Comparison of ENCODE assay signal across 19 cellular contexts in the genomic region with DNA sequence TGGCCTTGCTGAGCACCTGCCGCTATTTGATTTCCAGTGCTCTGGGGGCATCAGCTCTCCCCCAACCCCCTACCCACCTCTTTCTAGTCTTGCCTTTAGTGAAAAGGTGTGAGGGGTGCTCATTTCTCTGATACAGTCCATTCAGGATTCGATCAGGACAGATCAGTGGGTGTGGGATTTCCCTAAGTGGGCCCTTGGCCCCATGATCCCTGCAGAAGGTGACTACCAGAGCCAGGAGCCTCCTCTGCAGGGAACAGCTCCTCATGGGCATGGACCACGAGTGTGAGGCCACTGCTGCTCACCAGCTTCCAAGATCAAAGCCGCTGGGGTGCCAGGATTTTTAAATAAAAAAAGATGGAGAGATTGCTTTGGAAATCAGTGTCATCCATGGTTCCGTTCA.
A peak's percentile ranks its signal among the peaks of the same experiment; 100 is the strongest.
DNase-seq lines count a peak whose midpoint lies in the region; ATAC-seq, FAIRE-seq and TF ChIP-seq lines count a peak whose summit lies in the region.
"Had no signal": no experiment of that assay in that cellular context is flagged by ENCODE, and none has a peak within 500 bp of the region (broad histone marks: within the 10 kb centered on the region; RNA-seq: fewer than 3 reads in every experiment).

No MANE protein-coding gene starts in this region.

- peak overlapping the region; percentile 54 for H3K4ac ChIP-seq in trophoblast cell (ENCODE audit: low read depth, low read length)

- H3K9me3 Mint-ChIP-seq in activated T-cell treated with anti-CD3 and anti-CD28 coated beads, Interleukin-2, amount 50 U/mL, for 72 hours, result no peaks in the 10 kb centered on the region
- H3K9me3 Mint-ChIP-seq in activated T-helper 2 cell treated with anti-CD3 and anti-CD28 coated beads, Interferon-gamma antibody, Interleukin-2, Interleukin-4, amounts not matched to agents 10 μg/mL and 5 μg/mL and 100 μg/mL, durations not matched to agents 14 hours and 24 hours and 36 hours, result peaks cover 4% of the 10 kb centered on the region
- H3K9me3 Mint-ChIP-seq: CD8-positive, alpha-beta T cell; HFFc6 had no signal

- H3K14ac ChIP-seq in trophoblast cell (ENCODE audit: low read length), result no peak overlapping the region

- no peak overlapping the region for H2AFZ ChIP-seq in trophoblast cell (ENCODE audit: insufficient read depth, low read length, poor library complexity)
- H2AFZ ChIP-seq: GM23338 had no signal

- intact Hi-C loops in activated T-helper 2 cell treated with anti-CD3 and anti-CD28 coated beads, Interferon-gamma antibody, Interleukin-2, Interleukin-4, amounts not matched to agents 10 μg/mL and 5 μg/mL and 100 μg/mL, durations not matched to agents 14 hours and 24 hours and 36 hours (cut with micrococcal nuclease), result loop anchor here (1.0 to 5.0 kb wide), 6 partner anchors 89 to 838 kb away; no protein-coding TSS in a partner anchor
- intact Hi-C loops in kidney (cut with DNase I), result no loop called here

- no peaks in the 10 kb centered on the region for H3K27me3 Mint-ChIP-seq in activated T-cell treated with anti-CD3 and anti-CD28 coated beads, Interleukin-2, amount 50 U/mL, for 72 hours (ENCODE audit: low read depth)
- no peaks in the 10 kb centered on the region for H3K27me3 Mint-ChIP-seq in activated T-helper 2 cell treated with anti-CD3 and anti-CD28 coated beads, Interferon-gamma antibody, Interleukin-2, Interleukin-4, amounts not matched to agents 10 μg/mL and 5 μg/mL and 100 μg/mL, durations not matched to agents 14 hours and 24 hours and 36 hours (ENCODE audit: low read depth)

- FAIRE-seq in kidney (lab: Jason Lieb, UNC), result no peak
- FAIRE-seq: D721Med, G401.6, GM12891, GM19239 had no signal

- WGBS in trophoblast cell (ENCODE audit: extremely low coverage, insufficient coverage, insufficient read length), result no CpG with 5 or more reads among the region's 5 CpGs

- H3K27ac ChIP-seq in kidney (ENCODE audit: low read depth in 2 of 2, low read length in 2 of 2) (no peak overlapping the region), trophoblast cell (ENCODE audit: low read depth, low read length) (no peak overlapping the region)
- H3K27ac ChIP-seq: BLaER1 treated with 17β-estradiol and CSF1 and Interleukin-3, amounts not matched to agents 10 nM and 100 nM had no signal

- peak overlapping the region; percentile 99 for H3K27ac Mint-ChIP-seq in activated T-cell treated with anti-CD3 and anti-CD28 coated beads, Interleukin-2, amount 50 U/mL, for 72 hours
- peak overlapping the region; percentile 97 for H3K27ac Mint-ChIP-seq in activated T-helper 2 cell treated with anti-CD3 and anti-CD28 coated beads, Interferon-gamma antibody, Interleukin-2, Interleukin-4, amounts not matched to agents 10 μg/mL and 5 μg/mL and 100 μg/mL, durations not matched to agents 14 hours and 24 hours and 36 hours
- H3K27ac Mint-ChIP-seq: B cell; CD8-positive, alpha-beta T cell; GM23338; HFFc6 had no signal

- no peaks in the 10 kb centered on the region for H3K9me3 ChIP-seq in kidney (ENCODE audit: control insufficient read depth in 1 of 2, low read length in 2 of 2)
- H3K9me3 ChIP-seq in trophoblast cell (ENCODE audit: insufficient read depth, low read depth, low read length), result peaks cover 2% of the 10 kb centered on the region

- H3K23ac ChIP-seq in trophoblast cell (ENCODE audit: low read length), result no peak overlapping the region

- H3K4me3 Mint-ChIP-seq in activated T-cell treated with anti-CD3 and anti-CD28 coated beads, Interleukin-2, amount 50 U/mL, for 72 hours, result peak overlapping the region in 1 of 2 donors; percentile 88
- no peak overlapping the region for H3K4me3 Mint-ChIP-seq in activated T-helper 2 cell treated with anti-CD3 and anti-CD28 coated beads, Interferon-gamma antibody, Interleukin-2, Interleukin-4, amounts not matched to agents 10 μg/mL and 5 μg/mL and 100 μg/mL, durations not matched to agents 14 hours and 24 hours and 36 hours (ENCODE audit: low read depth)
- H3K4me3 Mint-ChIP-seq: B cell; CD8-positive, alpha-beta T cell; GM23338; HFFc6 had no signal

- no peak overlapping the region for H4K12ac ChIP-seq in trophoblast cell (ENCODE audit: low read depth, low read length)

- no peak overlapping the region for H3K4me2 ChIP-seq in trophoblast cell (ENCODE audit: low read length)
- H3K4me2 ChIP-seq: GM23338 had no signal

- peaks cover 12% of the 10 kb centered on the region for H3K79me1 ChIP-seq in trophoblast cell (ENCODE audit: low read length)

- H4K91ac ChIP-seq in trophoblast cell (ENCODE audit: low read depth, low read length), result peak overlapping the region; percentile 67

- peak overlapping the region; percentile 63 for H2BK120ac ChIP-seq in trophoblast cell (ENCODE audit: insufficient read depth, low read length, poor library complexity)

- H3K79me2 ChIP-seq in trophoblast cell (ENCODE audit: control insufficient read depth, insufficient read depth, low read length, poor library complexity), result no peaks in the 10 kb centered on the region

- H3K4me3 ChIP-seq in kidney (ENCODE audit: low read length in 2 of 2) (no peak overlapping the region), trophoblast cell (ENCODE audit: low read depth, low read length) (no peak overlapping the region)
- H3K4me3 ChIP-seq: BLaER1 treated with 17β-estradiol and CSF1 and Interleukin-3, amounts not matched to agents 10 nM and 100 nM; GM23338 had no signal

- H3K36me3 Mint-ChIP-seq in activated T-cell treated with anti-CD3 and anti-CD28 coated beads, Interleukin-2, amount 50 U/mL, for 72 hours (ENCODE audit: insufficient read depth in 2 of 2), result peaks cover 7 to 8% of the 10 kb centered on the region in 2 donors
- peaks cover 13% of the 10 kb centered on the region for H3K36me3 Mint-ChIP-seq in activated T-helper 2 cell treated with anti-CD3 and anti-CD28 coated beads, Interferon-gamma antibody, Interleukin-2, Interleukin-4, amounts not matched to agents 10 μg/mL and 5 μg/mL and 100 μg/mL, durations not matched to agents 14 hours and 24 hours and 36 hours (ENCODE audit: low read depth)
- H3K36me3 Mint-ChIP-seq: CD8-positive, alpha-beta T cell had no signal

- peaks cover 82% of the 10 kb centered on the region for H3K4me1 Mint-ChIP-seq in activated T-cell treated with anti-CD3 and anti-CD28 coated beads, Interleukin-2, amount 50 U/mL, for 72 hours (ENCODE audit: low read depth)
- peaks cover 60% of the 10 kb centered on the region for H3K4me1 Mint-ChIP-seq in activated T-helper 2 cell treated with anti-CD3 and anti-CD28 coated beads, Interferon-gamma antibody, Interleukin-2, Interleukin-4, amounts not matched to agents 10 μg/mL and 5 μg/mL and 100 μg/mL, durations not matched to agents 14 hours and 24 hours and 36 hours (ENCODE audit: low read depth)
- H3K4me1 Mint-ChIP-seq: B cell, GM23338 had no signal

- H4K8ac ChIP-seq in trophoblast cell (ENCODE audit: low read depth, low read length), result no peak overlapping the region

- H3K18ac ChIP-seq in trophoblast cell (ENCODE audit: low read length), result no peak overlapping the region

- H3K9ac ChIP-seq in kidney (ENCODE audit: low read length in 2 of 2) (no peak overlapping the region), trophoblast cell (ENCODE audit: low read length) (no peak overlapping the region)
- H3K9ac ChIP-seq: BLaER1 treated with 17β-estradiol and CSF1 and Interleukin-3, amounts not matched to agents 10 nM and 100 nM had no signal

- peak overlapping the region; percentile 95 for H2BK12ac ChIP-seq in trophoblast cell (ENCODE audit: low read length)

- no peak for TF ChIP-seq CTCF in kidney (IDR thresholded peaks at IDR 0.05; ENCODE audit: borderline replicate concordance, extremely low read depth, insufficient read depth)

- no peak for DNase-seq in activated T-cell treated with anti-CD3 and anti-CD28 coated beads, Interleukin-2, amount 50 U/mL, for 72 hours
- DNase-seq in activated T-cell treated with anti-CD3 and anti-CD28 coated beads for 4 hours, result no peak
- DNase-seq in activated T-helper 2 cell treated with anti-CD3 and anti-CD28 coated beads, Interferon-gamma antibody, Interleukin-2, Interleukin-4, amounts not matched to agents 10 μg/mL and 5 μg/mL and 100 μg/mL, durations not matched to agents 14 hours and 24 hours and 36 hours (ENCODE audit: low spot score), result no peak
- peak; percentile 35 for DNase-seq in kidney
- no peak for DNase-seq in trophoblast cell
- no peak for DNase-seq in stimulated activated CD4-positive, alpha-beta T cell treated with anti-CD3 and anti-CD28 coated beads, Interleukin-4, amount 100 ng/mL, for 24 hours
- DNase-seq: CD8-positive, alpha-beta T cell; H7; HFFc6 had no signal

- H3K4me1 ChIP-seq in kidney (ENCODE audit: control insufficient read depth in 1 of 2, insufficient read depth in 1 of 2, low read depth in 1 of 2, low read length in 2 of 2) (no peaks in the 10 kb centered on the region), trophoblast cell (ENCODE audit: control insufficient read depth in 1 of 2, insufficient read depth in 2 of 2, low read length in 2 of 2) (peaks cover 13 to 19% of the 10 kb centered on the region in 2 experiments)

- no peaks in the 10 kb centered on the region for H3K27me3 ChIP-seq in trophoblast cell (ENCODE audit: insufficient read depth, low read length)
- H3K27me3 ChIP-seq: BLaER1 treated with 17β-estradiol and CSF1 and Interleukin-3, amounts not matched to agents 10 nM and 100 nM had no signal

- no peaks in the 10 kb centered on the region for H3K36me3 ChIP-seq in kidney (ENCODE audit: control insufficient read depth in 1 of 2, insufficient read depth in 2 of 2, low read length in 2 of 2)
- no peaks in the 10 kb centered on the region for H3K36me3 ChIP-seq in trophoblast cell (ENCODE audit: control insufficient read depth in 1 of 2, insufficient read depth in 2 of 2, low read length in 2 of 2)
- H3K36me3 ChIP-seq: BLaER1 treated with 17β-estradiol and CSF1 and Interleukin-3, amounts not matched to agents 10 nM and 100 nM had no signal

- H2BK5ac ChIP-seq in trophoblast cell (ENCODE audit: low read depth, low read length, poor library complexity), result peak overlapping the region; percentile 43

- peak overlapping the region; percentile 75 for H2AK5ac ChIP-seq in trophoblast cell (ENCODE audit: low read length)

- no peak for ATAC-seq in activated T-cell treated with anti-CD3 and anti-CD28 coated beads, Interleukin-2, amount 50 U/mL, for 72 hours (replicated peaks in 1 of 2)
- no peak for ATAC-seq in HG02852 (IDR thresholded peaks at IDR 0.05; ENCODE audit: unreplicated experiment)
- ATAC-seq in GM19395 (IDR thresholded peaks at IDR 0.05; ENCODE audit: unreplicated experiment), result no peak
- ATAC-seq: CD8-positive, alpha-beta T cell; GM23338; HCT116 had no signal
